28 cellular contexts compared by ENCODE assay signal in genomic region chr22:37391702-37392101, GRCh38. TPM values are rescaled to one million over a fixed set of nuclear protein-coding genes. Genes with fewer than 3 reads are reported as not detected.
"Had no signal": no experiment of that assay in that cellular context is flagged by ENCODE, and none has a peak within 500 bp of the region (broad histone marks: within the 10 kb centered on the region; RNA-seq: fewer than 3 reads in every experiment).

No MANE protein-coding gene starts in this region.

- H3K27me3 Mint-ChIP-seq: stimulated activated naive CD8-positive, alpha-beta T cell treated with anti-CD3 and anti-CD28 coated beads, Interleukin-15, Interleukin-2, amounts not matched to agents 100 ng/mL and 50 ng/mL, for 24 hours had no signal

- H3K27ac Mint-ChIP-seq: immature natural killer cell; mesothelial cell of epicardium; naive B cell; natural killer cell; nephron progenitor cell; progenitor cell of endocrine pancreas; stimulated activated naive CD8-positive, alpha-beta T cell treated with anti-CD3 and anti-CD28 coated beads, Interleukin-15, Interleukin-2, amounts not matched to agents 100 ng/mL and 50 ng/mL, for 24 hours had no signal

- H3K4me3 ChIP-seq: left lung, lower lobe of right lung, ovary, right atrium auricular region, right lobe of liver, smooth muscle cell, suprapubic skin, thoracic aorta, tibial artery, upper lobe of right lung had no signal

- H3K27me3 ChIP-seq: ovary, right atrium auricular region, right lobe of liver had no signal

- H3K27ac ChIP-seq: left lung, lower lobe of right lung, ovary, right atrium auricular region, right lobe of liver, suprapubic skin, thoracic aorta, tibial artery, upper lobe of right lung had no signal

- H3K36me3 ChIP-seq: left lung, lower lobe of right lung, ovary, right atrium auricular region, right lobe of liver, suprapubic skin, thoracic aorta, tibial artery, upper lobe of right lung had no signal

- H3K4me3 Mint-ChIP-seq: immature natural killer cell; mesothelial cell of epicardium; naive B cell; natural killer cell; nephron progenitor cell; stimulated activated naive CD8-positive, alpha-beta T cell treated with anti-CD3 and anti-CD28 coated beads, Interleukin-15, Interleukin-2, amounts not matched to agents 100 ng/mL and 50 ng/mL, for 24 hours had no signal

- H3K36me3 Mint-ChIP-seq: immature natural killer cell, mesothelial cell of epicardium, naive B cell, natural killer cell had no signal

- H3K4me1 ChIP-seq: left lung, lower lobe of right lung, right atrium auricular region, right lobe of liver, suprapubic skin, tibial artery, upper lobe of right lung had no signal

- ATAC-seq: left colon, left lung, lower lobe of right lung, natural killer cell, right lobe of liver, upper lobe of right lung had no signal

- DNase-seq: hypothalamus; immature natural killer cell; kidney; left colon; left lung; lower lobe of right lung; mammary epithelial cell; mesenchymal stem cell; naive B cell; natural killer cell; nephron progenitor cell; ovary; right lobe of liver; stimulated activated CD4-positive, alpha-beta T cell treated with anti-CD3 and anti-CD28 coated beads, Interleukin-1b, Interleukin-23, amount 100 ng/mL, for 48 hours; stimulated activated CD4-positive, alpha-beta T cell treated with anti-CD3 and anti-CD28 coated beads, Interleukin-2, amount 100 ng/mL, for 48 hours; stimulated activated CD4-positive, alpha-beta T cell treated with anti-CD3 and anti-CD28 coated beads, Interleukin-4, amount 100 ng/mL, for 4 hours; stimulated activated naive CD4-positive, alpha-beta T cell; tibial artery; trophoblast cell; upper lobe of right lung had no signal

- H3K9me3 ChIP-seq: left lung, lower lobe of right lung, ovary, right atrium auricular region, right lobe of liver, suprapubic skin, thoracic aorta, tibial artery, upper lobe of right lung had no signal

- H3K9me3 Mint-ChIP-seq: immature natural killer cell; mesothelial cell of epicardium; naive B cell; natural killer cell; nephron progenitor cell; stimulated activated naive CD8-positive, alpha-beta T cell treated with anti-CD3 and anti-CD28 coated beads, Interleukin-15, Interleukin-2, amounts not matched to agents 100 ng/mL and 50 ng/mL, for 24 hours had no signal

- H3K4me2 ChIP-seq: smooth muscle cell had no signal

- H3K4me1 Mint-ChIP-seq: immature natural killer cell, mesothelial cell of epicardium had no signal

RNA-seq across cellular contexts. Expression of gene ELFN2, which starts 35.6 kb away (rescaled TPM):
- total RNA-seq: right atrium auricular region, subcutaneous adipose tissue, thoracic aorta had no signal
